12 cellular contexts compared by ENCODE assay signal in the genomic region with DNA sequence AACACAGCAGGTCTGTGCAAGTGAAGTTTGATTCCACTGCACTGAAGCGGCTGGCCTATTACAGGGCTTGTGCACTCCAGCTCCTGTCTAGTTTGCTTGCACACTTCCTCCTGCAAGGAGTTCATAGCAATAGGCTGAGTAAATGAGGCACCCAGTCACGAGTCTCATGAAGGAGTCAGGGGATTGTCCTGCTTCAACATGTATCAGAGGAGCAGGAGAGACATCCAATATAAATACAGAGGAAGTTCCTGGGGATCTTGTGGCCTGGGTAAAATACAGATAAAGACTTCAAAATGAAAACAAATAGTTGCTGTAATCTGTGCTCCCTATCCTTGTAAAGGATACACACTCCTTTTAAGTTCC.
"Had no signal": no experiment of that assay in that cellular context is flagged by ENCODE, and none has a peak within 500 bp of the region (broad histone marks: within the 10 kb centered on the region; RNA-seq: fewer than 3 reads in every experiment).

No MANE protein-coding gene starts in this region.

- H3K4me3 ChIP-seq: cardiac muscle cell, esophagus muscularis mucosa, heart left ventricle, left ventricle myocardium inferior, ovary, testis had no signal

- H3K4me1 ChIP-seq: esophagus muscularis mucosa, heart left ventricle, left ventricle myocardium inferior, testis had no signal

- H3K36me3 ChIP-seq: cardiac muscle cell, esophagus muscularis mucosa, heart left ventricle, left ventricle myocardium inferior, ovary had no signal

- H3K27me3 ChIP-seq: cardiac muscle cell, esophagus muscularis mucosa, heart left ventricle, ovary, testis had no signal

- H3K9me3 ChIP-seq: esophagus muscularis mucosa, left ventricle myocardium inferior, ovary, testis had no signal

- DNase-seq: activated B cell treated with CpG ODN at 0.5 μM for 24 hours; activated naive CD4-positive, alpha-beta T cell treated with anti-CD3 and anti-CD28 coated beads, Interleukin-2, amount 10 ng/mL, durations not matched to agents 7 days and 5 days; heart left ventricle; islet precursor cell; left ventricle myocardium inferior; mesenchymal stem cell; ovary; stimulated activated CD4-positive, alpha-beta T cell treated with anti-CD3 and anti-CD28 coated beads, Interleukin-12 subunit alpha, Interleukin-12 subunit beta, amount 100 ng/mL, for 4 hours; testis had no signal

- H3K27ac ChIP-seq: cardiac muscle cell, esophagus muscularis mucosa, heart left ventricle, left ventricle myocardium inferior, ovary, testis had no signal

- ATAC-seq: heart left ventricle, SK-N-SH treated with all-trans-retinoic acid at 6 μM for 48 hours had no signal
